10 cellular contexts compared by ENCODE assay signal in genomic region chr22:30551813-30552212, GRCh38. TPM values are rescaled to one million over a fixed set of nuclear protein-coding genes. Genes with fewer than 3 reads are reported as not detected.
"Had no signal": no experiment of that assay in that cellular context is flagged by ENCODE, and none has a peak within 500 bp of the region (broad histone marks: within the 10 kb centered on the region; RNA-seq: fewer than 3 reads in every experiment).

No MANE protein-coding gene starts in this region.

RNA-seq across cellular contexts. Expression of gene SEC14L6, which starts 5.3 kb away (rescaled TPM):
- total RNA-seq: OCI-LY7, PC-3, Right ventricle myocardium superior, RPMI7951, SJCRH30, SJSA1, SK-MEL-5 had no signal
- polyA plus RNA-seq: SK-N-SH had no signal

RNA-seq across cellular contexts. Expression of gene GAL3ST1, which starts 22.7 kb away (rescaled TPM):
- total RNA-seq: OCI-LY7, PC-3, RPMI7951, SJCRH30, SJSA1 had no signal
- polyA plus RNA-seq: SK-N-SH had no signal

RNA-seq across cellular contexts. Expression of gene SEC14L4, which starts 46.3 kb away (rescaled TPM):
- total RNA-seq: OCI-LY7, Peyer's patch, Right ventricle myocardium inferior, Right ventricle myocardium superior, SJCRH30, SJSA1 had no signal
- polyA plus RNA-seq: SK-N-SH had no signal
